9 cellular contexts compared by ENCODE assay signal in genomic region chr14:91228112-91229004, GRCh38. TPM values are rescaled to one million over a fixed set of nuclear protein-coding genes. Genes with fewer than 3 reads are reported as not detected.
DNase-seq lines count a peak whose midpoint lies in the region; ATAC-seq, FAIRE-seq and TF ChIP-seq lines count a peak whose summit lies in the region.
"Had no signal": no experiment of that assay in that cellular context is flagged by ENCODE, and none has a peak within 500 bp of the region (broad histone marks: within the 10 kb centered on the region; RNA-seq: fewer than 3 reads in every experiment).

No MANE protein-coding gene starts in this region.

- peak overlapping the region; percentile 58 for H3K27ac ChIP-seq in CD4-positive, alpha-beta T cell (ENCODE audit: low read depth, low read length)

- H3K4me1 Mint-ChIP-seq in CD4-positive, alpha-beta T cell (ENCODE audit: low read depth): peaks cover 90% of the 10 kb centered on the region
- peaks cover 95% of the 10 kb centered on the region for H3K4me1 Mint-ChIP-seq in activated T-cell treated with anti-CD3 and anti-CD28 coated beads, Interleukin-2, amount 50 U/mL, for 4 hours (ENCODE audit: low read depth)
- H3K4me1 Mint-ChIP-seq in immature natural killer cell: peaks cover 99% of the 10 kb centered on the region in 2 donors

- H3K9me3 Mint-ChIP-seq in CD4-positive, alpha-beta T cell: peaks cover 3% of the 10 kb centered on the region
- H3K9me3 Mint-ChIP-seq in activated T-cell treated with anti-CD3 and anti-CD28 coated beads, Interleukin-2, amount 50 U/mL, for 4 hours: peaks cover 9% of the 10 kb centered on the region
- H3K9me3 Mint-ChIP-seq in immature natural killer cell: no peaks in the 10 kb centered on the region

- H3K27me3 ChIP-seq in CD4-positive, alpha-beta T cell (ENCODE audit: control insufficient read depth, insufficient read depth, low read length): no peaks in the 10 kb centered on the region

- POLR2A ChIA-PET in CD4-positive, alpha-beta T cell (lab: Charles Lee): interaction anchor here (0.8 to 5.5 kb wide), 7 partner anchors 10 to 53 kb away, joined by 3 to 187 read pairs (median 5); partner anchors contain the start of gene GPR68

- no peaks in the 10 kb centered on the region for H3K9me3 ChIP-seq in CD4-positive, alpha-beta T cell (ENCODE audit: control insufficient read depth, low read length)

- DNase-seq in CD4-positive, alpha-beta T cell: peak in 9 of 10 experiments; percentile 41 to 76 (median 58)
- DNase-seq in HTR-8/SVneo (ENCODE audit: insufficient read length, low spot score) (no peak), immature natural killer cell (peak; percentile 85 to 90 (median 87)), NCI-H226 (no peak), GOT3 (lab: John Stamatoyannopoulos, UW) (no peak)
- peak; percentile 77 for DNase-seq in activated T-cell treated with anti-CD3 and anti-CD28 coated beads, Interleukin-2, amount 50 U/mL, for 4 hours
- DNase-seq in stimulated activated naive CD4-positive, alpha-beta T cell (lab: John Stamatoyannopoulos, UW): peak; percentile 40 to 68 (median 55)

- peak; percentile 77 for ATAC-seq in CD4-positive, alpha-beta T cell (ENCODE audit: poor library complexity)
- ATAC-seq in GM21423 (IDR thresholded peaks at IDR 0.05; ENCODE audit: unreplicated experiment): peak; percentile 75
- ATAC-seq in activated T-cell treated with anti-CD3 and anti-CD28 coated beads, Interleukin-2, amount 50 U/mL, for 4 hours: peak; percentile 87 to 88

- H3K36me3 Mint-ChIP-seq in CD4-positive, alpha-beta T cell (ENCODE audit: low read depth): peaks cover 12% of the 10 kb centered on the region
- peaks cover 21% of the 10 kb centered on the region for H3K36me3 Mint-ChIP-seq in activated T-cell treated with anti-CD3 and anti-CD28 coated beads, Interleukin-2, amount 50 U/mL, for 4 hours (ENCODE audit: insufficient read depth)
- peaks cover 7 to 16% (median 8%) of the 10 kb centered on the region in 3 donors for H3K36me3 Mint-ChIP-seq in immature natural killer cell

- intact Hi-C loops in CD4-positive, alpha-beta T cell (cut with DNase I, micrococcal nuclease): loop anchor here (1.0 to 5.0 kb wide), 6 partner anchors 14 to 58 kb away; no protein-coding TSS in a partner anchor

- peak overlapping the region; percentile 13 for H3K4me3 Mint-ChIP-seq in CD4-positive, alpha-beta T cell
- peak overlapping the region; percentile 74 for H3K4me3 Mint-ChIP-seq in activated T-cell treated with anti-CD3 and anti-CD28 coated beads, Interleukin-2, amount 50 U/mL, for 4 hours
- H3K4me3 Mint-ChIP-seq in immature natural killer cell: peak overlapping the region; percentile 81 to 95 (median 83)

- peak overlapping the region; percentile 88 for H3K27ac Mint-ChIP-seq in CD4-positive, alpha-beta T cell
- peak overlapping the region; percentile 96 to 100 (median 99) for H3K27ac Mint-ChIP-seq in immature natural killer cell

- TF ChIP-seq CTCF in CD4-positive, alpha-beta T cell (IDR thresholded peaks at IDR 0.05): no peak

- CTCF ChIA-PET in CD4-positive, alpha-beta T cell (lab: Charles Lee): interaction anchor here (0.9 to 3.1 kb wide), 5 partner anchors 17 to 95 kb away, joined by 3 to 19 read pairs (median 4); partner anchors contain the start of gene GPR68

- FAIRE-seq in HTR-8/SVneo (lab: Jason Lieb, UNC): peak; percentile 49
- FAIRE-seq: islet of Langerhans had no signal

- H3K27me3 Mint-ChIP-seq in CD4-positive, alpha-beta T cell: no peaks in the 10 kb centered on the region
- H3K27me3 Mint-ChIP-seq in activated T-cell treated with anti-CD3 and anti-CD28 coated beads, Interleukin-2, amount 50 U/mL, for 4 hours (ENCODE audit: low read depth): no peaks in the 10 kb centered on the region
- peaks cover 15 to 25% (median 22%) of the 10 kb centered on the region in 3 donors for H3K27me3 Mint-ChIP-seq in immature natural killer cell (ENCODE audit: low read depth in 3 of 3)

RNA-seq across cellular contexts. Expression of gene GPR68, which starts 16.1 kb away (rescaled TPM):
- 1 to 10 TPM; 2.8 to 2.9 TPM for total RNA-seq in CD4-positive, alpha-beta T cell
- total RNA-seq in activated T-cell treated with anti-CD3 and anti-CD28 coated beads, Interleukin-2, amount 50 U/mL, for 4 hours: 1 to 10 TPM; 4.1 to 6.1 (median 6.0) TPM
- 10 to 100 TPM; 19.0 to 40.4 (median 22.4) TPM for polyA plus RNA-seq in immature natural killer cell

Comparison
In these comparisons a context has a peak if more than half of its experiments do, and no peak if none do; other contexts are left out.
1. DNase-seq: peak in CD4-positive, alpha-beta T cell (9 of 10), activated T-cell treated with anti-CD3 and anti-CD28 coated beads, Interleukin-2, amount 50 U/mL, for 4 hours (single experiment), immature natural killer cell (3 of 3) and stimulated activated naive CD4-positive, alpha-beta T cell (6 of 6); none in HTR-8/SVneo (single experiment), NCI-H226 (single experiment) and GOT3 (single experiment).
2. H3K4me3 Mint-ChIP-seq: peak in every context shown above with its lines; median percentile 83 in immature natural killer cell; 74 in activated T-cell treated with anti-CD3 and anti-CD28 coated beads, Interleukin-2, amount 50 U/mL, for 4 hours; 13 in CD4-positive, alpha-beta T cell.
3. Peak in every context shown above with its lines, with median percentiles within 50 percentile points of each other: ATAC-seq.